In genomic region chr18:25016666-25017065, GRCh38 we compare ENCODE assay signal across 21 cellular contexts.
"Had no signal": no experiment of that assay in that cellular context is flagged by ENCODE, and none has a peak within 500 bp of the region (broad histone marks: within the 10 kb centered on the region; RNA-seq: fewer than 3 reads in every experiment).

No MANE protein-coding gene starts in this region.

- H3K4me1 ChIP-seq: colonic mucosa, esophagus muscularis mucosa, left ventricle myocardium inferior, lower lobe of right lung, pancreas, thyroid gland had no signal

- H3K4me3 ChIP-seq: colonic mucosa, esophagus muscularis mucosa, gastrocnemius medialis, left ventricle myocardium inferior, lower lobe of right lung, neural progenitor cell, pancreas, smooth muscle cell, thyroid gland had no signal

- ATAC-seq: gastrocnemius medialis, left cardiac atrium, pancreas, right cardiac atrium had no signal

- DNase-seq: colonic mucosa; effector memory CD4-positive, alpha-beta T cell; gastrocnemius medialis; glutamatergic neuron; immature natural killer cell; left cardiac atrium; left ventricle myocardium inferior; lower lobe of right lung; midbrain; occipital lobe; stimulated activated CD4-positive, alpha-beta T cell treated with anti-CD3 and anti-CD28 coated beads, Interleukin-2, amount 100 ng/mL, for 48 hours; stimulated activated naive CD4-positive, alpha-beta T cell treated with Interleukin-2 at 50 U/mL for 16 hours; thyroid gland had no signal

- H3K27ac ChIP-seq: colonic mucosa, epithelial cell of prostate, esophagus muscularis mucosa, gastrocnemius medialis, left ventricle myocardium inferior, lower lobe of right lung, neural progenitor cell, pancreas, thyroid gland had no signal

- FAIRE-seq: keratinocyte, pancreas, urothelium cell line had no signal

- H3K27me3 ChIP-seq: colonic mucosa, gastrocnemius medialis, neural progenitor cell, pancreas, thyroid gland had no signal

- H2AFZ ChIP-seq: neural progenitor cell had no signal

- H3K9ac ChIP-seq: neural progenitor cell had no signal

- H3K4me2 ChIP-seq: neural progenitor cell, smooth muscle cell had no signal

- H3K9me3 ChIP-seq: colonic mucosa, pancreas, thyroid gland had no signal

- H3K36me3 ChIP-seq: colonic mucosa, esophagus muscularis mucosa, gastrocnemius medialis, left ventricle myocardium inferior, lower lobe of right lung, neural progenitor cell, pancreas, thyroid gland had no signal
